2 cellular contexts compared by ENCODE assay signal in genomic region chr4:168981942-168982341, GRCh38.
TF ChIP-seq lines count a peak whose summit lies in the region.

No MANE protein-coding gene starts in this region.

TF ChIP-seq in HEK293, 187 proteins besides CTCF, POLR2A, EP300 and RAD21 (continued from another document):
- TF ChIP-seq TRIM28 (IDR thresholded peaks at IDR 0.05; ENCODE audit: borderline replicate concordance, low read length) (peak; percentile 66; the same call in 1 of the 2 replicates), ZNF558 (tag by site-specific recombination; IDR thresholded peaks at IDR 0.05) (no peak)

TF ChIP-seq in GM12878, 131 proteins besides CTCF, POLR2A, EP300 and RAD21 (continued from another document):
- no peak for TF ChIP-seq MYB (IDR thresholded peaks at IDR 0.05; ENCODE audit: borderline replicate concordance, low read depth, low read length)
